Comparison of ENCODE assay signal across 8 cellular contexts in the genomic region with DNA sequence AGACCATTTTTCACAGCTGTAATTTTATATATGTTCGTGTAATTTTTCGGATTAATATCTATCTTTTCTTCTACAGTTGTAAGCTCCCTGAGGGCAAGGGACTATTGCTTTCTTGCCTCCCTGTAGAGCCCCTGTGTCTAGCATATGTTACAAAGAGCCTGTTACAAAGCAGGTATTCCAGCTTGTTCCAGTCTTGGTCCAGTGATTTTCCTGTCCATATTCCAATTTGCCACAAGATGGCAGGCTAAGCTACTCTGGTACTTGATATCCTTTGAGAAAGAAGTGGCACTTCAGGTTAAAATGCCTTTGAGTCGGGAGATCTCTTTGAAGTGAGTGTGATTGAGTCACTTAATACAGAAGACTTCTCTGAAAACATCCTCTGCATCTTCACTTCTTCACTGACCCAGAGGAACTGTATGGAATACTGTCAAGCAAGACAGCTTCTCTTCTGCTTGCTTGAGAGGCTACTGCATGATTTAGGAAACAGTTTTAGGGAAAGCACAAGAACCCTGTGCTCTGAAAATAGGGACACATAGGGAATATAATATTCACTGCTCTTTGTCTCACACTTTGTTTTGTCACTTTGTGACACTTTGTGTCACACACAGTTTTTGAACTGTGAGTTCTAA. TPM values are rescaled to one million over a fixed set of nuclear protein-coding genes. Genes with fewer than 3 reads are reported as not detected.
DNase-seq lines count a peak whose midpoint lies in the region; ATAC-seq, FAIRE-seq and TF ChIP-seq lines count a peak whose summit lies in the region.

No MANE protein-coding gene starts in this region.

- BruUV-seq in PC-3 (replicated peaks; lab: Mats Ljungman, UMichigan), result no TSS peak

- H3K27me3 ChIP-seq in Loucy (ENCODE audit: insufficient read depth, low read length, poor library complexity, severe bottlenecking), result no peaks in the 10 kb centered on the region
- H3K27me3 ChIP-seq in PC-3 (ENCODE audit: low read length), result no peaks in the 10 kb centered on the region
- H3K27me3 ChIP-seq in esophagus muscularis mucosa, result no peaks in the 10 kb centered on the region
- no peaks in the 10 kb centered on the region for H3K27me3 ChIP-seq in pancreas
- no peaks in the 10 kb centered on the region for H3K27me3 ChIP-seq in CD4-positive, alpha-beta memory T cell (ENCODE audit: insufficient read depth, low read length)

- DNase-seq in DMS153 treated with DMSO at 0.1 percent for 48 hours (lab: John Stamatoyannopoulos, UW; ENCODE audit: unreplicated experiment) (peak; percentile 49), PC-3 (peak; percentile 65), esophagus muscularis mucosa (ENCODE audit: extremely low spot score) (no peak), pancreas (peak in 1 of 6 donors; percentile 46)
- DNase-seq in CD4-positive, alpha-beta memory T cell, result no peak
- DNase-seq in activated T-helper 1 cell treated with anti-CD3 and anti-CD28 coated beads, Interleukin-12 subunit alpha, Interleukin-12 subunit beta, Interleukin-2, Interleukin-4 antibody, amounts not matched to agents 30 ng/mL and 10 ng/mL and 1 ng/mL, durations not matched to agents 14 hours and 24 hours and 36 hours (ENCODE audit: low spot score), result no peak

- POLR2A ChIA-PET in PC-3 (lab: Charles Lee; ENCODE audit: unreplicated experiment), result interaction anchor here (0.7 kb wide), 2 partner anchors 14 to 797 kb away, joined by 3 to 7 read pairs; no protein-coding TSS in a partner anchor
- POLR2A ChIA-PET in CD4-positive, alpha-beta memory T cell (lab: Charles Lee; ENCODE audit: partially characterized antibody), result no interaction called here

- H3K79me2 ChIP-seq in Loucy (ENCODE audit: insufficient read depth, low read length), result no peaks in the 10 kb centered on the region
- no peaks in the 10 kb centered on the region for H3K79me2 ChIP-seq in PC-3 (ENCODE audit: low read length)

- H3K4me1 Mint-ChIP-seq in CD4-positive, alpha-beta memory T cell, result peaks cover 13 to 24% (median 19%) of the 10 kb centered on the region in 4 donors
- peaks cover 15% of the 10 kb centered on the region for H3K4me1 Mint-ChIP-seq in activated T-helper 1 cell treated with anti-CD3 and anti-CD28 coated beads, Interleukin-12 subunit alpha, Interleukin-12 subunit beta, Interleukin-2, Interleukin-4 antibody, amounts not matched to agents 30 ng/mL and 10 ng/mL and 1 ng/mL, durations not matched to agents 14 hours and 24 hours and 36 hours (ENCODE audit: low read depth)

- H3F3A ChIP-seq in Loucy (ENCODE audit: low read depth) (no peaks in the 10 kb centered on the region), PC-3 (ENCODE audit: low read length, unreplicated experiment) (no peaks in the 10 kb centered on the region)

- H2AFZ ChIP-seq in Loucy (ENCODE audit: low read length) (no peak overlapping the region), PC-3 (ENCODE audit: low read length) (no peak overlapping the region)

- FAIRE-seq in pancreas (lab: Jason Lieb, UNC), result no peak

- H3K9me3 ChIP-seq in Loucy (ENCODE audit: insufficient read depth, low read depth, low read length) (no peaks in the 10 kb centered on the region), PC-3 (ENCODE audit: low read length) (no peaks in the 10 kb centered on the region), esophagus muscularis mucosa (no peaks in the 10 kb centered on the region), pancreas (no peaks in the 10 kb centered on the region)
- H3K9me3 ChIP-seq in CD4-positive, alpha-beta memory T cell (ENCODE audit: control insufficient read depth in 1 of 2, low read length in 2 of 2), result no peaks in the 10 kb centered on the region

- H4K20me1 ChIP-seq in Loucy (ENCODE audit: insufficient read depth, low read length, poor library complexity, severe bottlenecking), result no peaks in the 10 kb centered on the region
- no peaks in the 10 kb centered on the region for H4K20me1 ChIP-seq in PC-3 (ENCODE audit: low read length)

- H3K9ac ChIP-seq in Loucy (ENCODE audit: low read depth, low read length, poor library complexity, severe bottlenecking) (no peak overlapping the region), PC-3 (ENCODE audit: low read length) (no peak overlapping the region)

- peaks cover 0 to 3% of the 10 kb centered on the region in 2 donors for H3K27me3 Mint-ChIP-seq in CD4-positive, alpha-beta memory T cell
- H3K27me3 Mint-ChIP-seq in activated T-helper 1 cell treated with anti-CD3 and anti-CD28 coated beads, Interleukin-12 subunit alpha, Interleukin-12 subunit beta, Interleukin-2, Interleukin-4 antibody, amounts not matched to agents 30 ng/mL and 10 ng/mL and 1 ng/mL, durations not matched to agents 14 hours and 24 hours and 36 hours (ENCODE audit: insufficient read depth), result peaks cover 13% of the 10 kb centered on the region

- H3K36me3 ChIP-seq in Loucy (ENCODE audit: insufficient read depth, low read length), result no peaks in the 10 kb centered on the region
- H3K36me3 ChIP-seq in PC-3 (ENCODE audit: low read depth, low read length), result no peaks in the 10 kb centered on the region
- no peaks in the 10 kb centered on the region for H3K36me3 ChIP-seq in esophagus muscularis mucosa
- H3K36me3 ChIP-seq in pancreas, result no peaks in the 10 kb centered on the region
- H3K36me3 ChIP-seq in CD4-positive, alpha-beta memory T cell (ENCODE audit: insufficient read depth, low read length), result no peaks in the 10 kb centered on the region

- no peaks in the 10 kb centered on the region for H3K9me3 Mint-ChIP-seq in CD4-positive, alpha-beta memory T cell
- H3K9me3 Mint-ChIP-seq in activated T-helper 1 cell treated with anti-CD3 and anti-CD28 coated beads, Interleukin-12 subunit alpha, Interleukin-12 subunit beta, Interleukin-2, Interleukin-4 antibody, amounts not matched to agents 30 ng/mL and 10 ng/mL and 1 ng/mL, durations not matched to agents 14 hours and 24 hours and 36 hours, result no peaks in the 10 kb centered on the region

- CTCF ChIA-PET in PC-3 (lab: Charles Lee), result interaction anchor here (0.7 to 2.2 kb wide), 4 partner anchors 27 to 768 kb away, joined by 3 to 33 read pairs (median 3); no protein-coding TSS in a partner anchor
- CTCF ChIA-PET in CD4-positive, alpha-beta memory T cell (lab: Charles Lee; ENCODE audit: partially characterized antibody), result interaction anchor here (1.0 to 2.4 kb wide), 8 partner anchors 8 to 709 kb away, joined by 3 to 10 read pairs (median 4); no protein-coding TSS in a partner anchor

- no peak overlapping the region for H3K4me3 Mint-ChIP-seq in CD4-positive, alpha-beta memory T cell
- no peak overlapping the region for H3K4me3 Mint-ChIP-seq in activated T-helper 1 cell treated with anti-CD3 and anti-CD28 coated beads, Interleukin-12 subunit alpha, Interleukin-12 subunit beta, Interleukin-2, Interleukin-4 antibody, amounts not matched to agents 30 ng/mL and 10 ng/mL and 1 ng/mL, durations not matched to agents 14 hours and 24 hours and 36 hours

- intact Hi-C loops in PC-3 (cut with micrococcal nuclease), result loop anchor here (1.0 to 5.0 kb wide), 2 partner anchors 709 to 785 kb away; partner anchors contain the start of gene BAAT
- intact Hi-C loops in esophagus muscularis mucosa (cut with DNase I), result loop anchor here (5.0 kb wide), 1 partner anchor 710 kb away; no protein-coding TSS in a partner anchor
- intact Hi-C loops in pancreas (cut with DNase I), result loop anchor here in 1 of 3 donors (10.0 kb wide), 1 partner anchor 712 kb away; no protein-coding TSS in a partner anchor
- intact Hi-C loops in CD4-positive, alpha-beta memory T cell (cut with micrococcal nuclease), result no loop called here
- intact Hi-C loops in activated T-helper 1 cell treated with anti-CD3 and anti-CD28 coated beads, Interleukin-12 subunit alpha, Interleukin-12 subunit beta, Interleukin-2, Interleukin-4 antibody, amounts not matched to agents 30 ng/mL and 10 ng/mL and 1 ng/mL, durations not matched to agents 14 hours and 24 hours and 36 hours (cut with micrococcal nuclease), result no loop called here

- peak; percentile 31; the same call in 1 of the 2 replicates for ATAC-seq in PC-3
- peak; percentile 40 to 67 (median 63) for ATAC-seq in pancreas
- no peak for ATAC-seq in GM18868 (IDR thresholded peaks at IDR 0.05; ENCODE audit: unreplicated experiment)

- H3K4me2 ChIP-seq in Loucy (ENCODE audit: low read depth, low read length, poor library complexity, severe bottlenecking) (no peak overlapping the region), PC-3 (ENCODE audit: low read length) (no peak overlapping the region)

- TF ChIP-seq CTCF in Loucy (conservative IDR thresholded peaks at IDR 0.05; ENCODE audit: low read length) (peak; percentile 75), PC-3 (conservative IDR thresholded peaks at IDR 0.05; ENCODE audit: low read depth, low read length) (peak; percentile 69), esophagus muscularis mucosa (IDR thresholded peaks at IDR 0.05) (peak; percentile 38 to 61 (median 39)), pancreas (IDR thresholded peaks at IDR 0.05) (peak; percentile 37 to 52 (median 43))

- no peak overlapping the region for H3K27ac ChIP-seq in PC-3 (ENCODE audit: low read length)
- H3K27ac ChIP-seq in esophagus muscularis mucosa (replicated peaks in 1 of 4), result no peak overlapping the region
- H3K27ac ChIP-seq in pancreas, result no peak overlapping the region
- H3K27ac ChIP-seq in CD4-positive, alpha-beta memory T cell (ENCODE audit: low read depth, low read length), result no peak overlapping the region

- no peak for TF ChIP-seq POLR2A in esophagus muscularis mucosa (IDR thresholded peaks at IDR 0.05; ENCODE audit: low read depth)

- H3K9me2 ChIP-seq in Loucy (replicated peaks; ENCODE audit: low read depth, low read length), result no peaks in the 10 kb centered on the region
- H3K9me2 ChIP-seq in PC-3 (replicated peaks; ENCODE audit: low read length), result no peaks in the 10 kb centered on the region

- no peak overlapping the region for H3K4me3 ChIP-seq in Loucy (ENCODE audit: low read length, poor library complexity, severe bottlenecking)
- no peak overlapping the region for H3K4me3 ChIP-seq in PC-3 (ENCODE audit: low read length)
- no peak overlapping the region for H3K4me3 ChIP-seq in esophagus muscularis mucosa
- H3K4me3 ChIP-seq in pancreas, result no peak overlapping the region
- no peak overlapping the region for H3K4me3 ChIP-seq in CD4-positive, alpha-beta memory T cell (ENCODE audit: low read length in 2 of 2)

- H3K27ac Mint-ChIP-seq in CD4-positive, alpha-beta memory T cell, result no peak overlapping the region
- no peak overlapping the region for H3K27ac Mint-ChIP-seq in activated T-helper 1 cell treated with anti-CD3 and anti-CD28 coated beads, Interleukin-12 subunit alpha, Interleukin-12 subunit beta, Interleukin-2, Interleukin-4 antibody, amounts not matched to agents 30 ng/mL and 10 ng/mL and 1 ng/mL, durations not matched to agents 14 hours and 24 hours and 36 hours

- no peaks in the 10 kb centered on the region for H3K4me1 ChIP-seq in Loucy (ENCODE audit: insufficient read depth, low read length, poor library complexity, severe bottlenecking)
- H3K4me1 ChIP-seq in PC-3 (ENCODE audit: insufficient read depth, low read length), result no peaks in the 10 kb centered on the region
- H3K4me1 ChIP-seq in esophagus muscularis mucosa, result peaks cover 3 to 15% (median 14%) of the 10 kb centered on the region in 4 donors
- H3K4me1 ChIP-seq in pancreas, result no peaks in the 10 kb centered on the region
- H3K4me1 ChIP-seq in CD4-positive, alpha-beta memory T cell (ENCODE audit: insufficient read depth, low read length), result peaks cover 15% of the 10 kb centered on the region

- 49% methylated on average over 3 of the region's 3 CpGs for WGBS in esophagus muscularis mucosa
- 30 to 36% methylated on average over 3 of the region's 3 CpGs for WGBS in pancreas, 2 donors

- no peaks in the 10 kb centered on the region for H3K36me3 Mint-ChIP-seq in CD4-positive, alpha-beta memory T cell
- no peaks in the 10 kb centered on the region for H3K36me3 Mint-ChIP-seq in activated T-helper 1 cell treated with anti-CD3 and anti-CD28 coated beads, Interleukin-12 subunit alpha, Interleukin-12 subunit beta, Interleukin-2, Interleukin-4 antibody, amounts not matched to agents 30 ng/mL and 10 ng/mL and 1 ng/mL, durations not matched to agents 14 hours and 24 hours and 36 hours (ENCODE audit: low read depth)

- TF ChIP-seq EP300 in esophagus muscularis mucosa (IDR thresholded peaks at IDR 0.05), result no peak

RNA-seq across cellular contexts. Expression of gene CAVIN4, which starts 24.5 kb away (rescaled TPM):
- total RNA-seq in PC-3 (2014; rRNA removed), result 0.95 and 1.0 TPM in 2 replicates
- 1 to 10 TPM in 2 of 4 donors, under 1 TPM in 2; 0.33 to 1.5 (median 0.95) TPM for total RNA-seq in esophagus muscularis mucosa
- total RNA-seq in pancreas, result under 1 TPM in 5 of 6 donors, not detected in 1; 0.06 to 0.19 (median 0.09) TPM
- under 1 TPM; 0.08 to 0.09 TPM for polyA plus RNA-seq in pancreas
- total RNA-seq in CD4-positive, alpha-beta memory T cell, result under 1 TPM; 0.19 to 0.41 TPM
- not detected for polyA plus RNA-seq in CD4-positive, alpha-beta memory T cell
- 0.10 TPM in 1 of 2 replicates, not detected in the other for total RNA-seq in activated T-helper 1 cell treated with anti-CD3 and anti-CD28 coated beads, Interleukin-12 subunit alpha, Interleukin-12 subunit beta, Interleukin-2, Interleukin-4 antibody, amounts not matched to agents 30 ng/mL and 10 ng/mL and 1 ng/mL, durations not matched to agents 14 hours and 24 hours and 36 hours

Comparison
In these comparisons a context has a peak if more than half of its experiments do, and no peak if none do; other contexts are left out.
1. DNase-seq: peak in DMS153 treated with DMSO at 0.1 percent for 48 hours (single experiment) and PC-3 (single experiment); none in esophagus muscularis mucosa (single experiment), CD4-positive, alpha-beta memory T cell (0 of 5) and activated T-helper 1 cell treated with anti-CD3 and anti-CD28 coated beads, Interleukin-12 subunit alpha, Interleukin-12 subunit beta, Interleukin-2, Interleukin-4 antibody, amounts not matched to agents 30 ng/mL and 10 ng/mL and 1 ng/mL, durations not matched to agents 14 hours and 24 hours and 36 hours (single experiment).
2. intact Hi-C loops: an anchor here in PC-3 (1.0 to 5.0 kb wide) and esophagus muscularis mucosa (5.0 kb wide); none called in CD4-positive, alpha-beta memory T cell and activated T-helper 1 cell treated with anti-CD3 and anti-CD28 coated beads, Interleukin-12 subunit alpha, Interleukin-12 subunit beta, Interleukin-2, Interleukin-4 antibody, amounts not matched to agents 30 ng/mL and 10 ng/mL and 1 ng/mL, durations not matched to agents 14 hours and 24 hours and 36 hours.
3. Peak in every context shown above with its lines, with median percentiles within 50 percentile points of each other: CTCF ChIP-seq.